Comparison of ENCODE assay signal across 21 cellular contexts in the genomic region with DNA sequence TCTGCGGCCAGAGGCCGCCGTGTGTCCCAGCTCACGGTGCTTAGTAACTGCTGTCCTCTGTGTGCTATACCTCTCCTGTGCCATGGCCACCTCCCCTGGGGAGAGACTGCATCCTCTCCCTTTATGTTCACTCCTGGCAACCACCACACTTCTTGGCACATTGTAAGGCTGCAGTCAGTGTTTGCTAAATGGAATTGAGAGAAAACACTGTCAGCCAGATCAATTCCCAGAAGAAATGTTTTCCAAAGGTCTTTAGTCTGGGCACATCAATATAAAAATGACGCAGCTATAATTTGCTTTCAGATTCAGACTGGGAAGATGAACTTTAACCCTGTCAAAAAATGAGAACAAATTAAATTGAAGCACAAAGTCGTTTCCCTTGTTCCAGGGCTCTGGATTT.
"Had no signal": no experiment of that assay in that cellular context is flagged by ENCODE, and none has a peak within 500 bp of the region (broad histone marks: within the 10 kb centered on the region; RNA-seq: fewer than 3 reads in every experiment).

No MANE protein-coding gene starts in this region.

- H3K4me3 ChIP-seq: esophagus squamous epithelium, gastrocnemius medialis, pancreas, stomach, suprapubic skin, uterus had no signal

- H3K36me3 ChIP-seq: esophagus squamous epithelium, gastrocnemius medialis, pancreas, stomach, suprapubic skin, uterus had no signal

- H3K9me3 ChIP-seq: esophagus squamous epithelium, gastrocnemius medialis, pancreas, stomach, suprapubic skin, uterus had no signal

- ATAC-seq: activated CD8-positive, alpha-beta T cell treated with anti-CD3 and anti-CD28 coated beads, Interleukin-2, amount 10 ng/mL, durations not matched to agents 7 days and 5 days; activated naive CD4-positive, alpha-beta T cell treated with anti-CD3 and anti-CD28 coated beads, Interleukin-2, amount 50 U/mL, for 72 hours; activated T-helper 17 cell treated with anti-CD3 and anti-CD28 coated beads, Interleukin-2, amount 50 U/mL, for 72 hours; gastrocnemius medialis; natural killer cell treated with Interleukin-12 subunit alpha and Interleukin-12 subunit beta and Interleukin-15 and Interleukin-18, amount 100 ng/mL, for 72 hours; right cardiac atrium; stimulated activated effector memory CD8-positive, alpha-beta T cell treated with anti-CD3 and anti-CD28 coated beads, Interleukin-12 subunit alpha, Interleukin-12 subunit beta, amount 100 ng/mL, for 72 hours had no signal

- DNase-seq: activated CD4-positive, alpha-beta T cell treated with anti-CD3 and anti-CD28 coated beads, Interleukin-2, amount 10 ng/mL, durations not matched to agents 7 days and 5 days; activated CD4-positive, CD25-positive, alpha-beta regulatory T cell treated with anti-CD3 and anti-CD28 coated beads, Interleukin-2, amount 50 U/mL, for 72 hours; activated CD8-positive, alpha-beta T cell treated with anti-CD3 and anti-CD28 coated beads, Interleukin-2, amount 10 ng/mL, durations not matched to agents 7 days and 5 days; activated T-cell treated with anti-CD3 and anti-CD28 coated beads, Interleukin-2, amount 50 U/mL, for 24 hours; cerebellar nuclear complex; cortex of kidney; esophagus squamous epithelium; gastrocnemius medialis; hippocampal formation; right cardiac atrium; stimulated activated CD4-positive, alpha-beta T cell treated with anti-CD3 and anti-CD28 coated beads, Interleukin-1b, Interleukin-23, amount 100 ng/mL, for 48 hours; stomach; trophoblast cell; uterus had no signal

- H3K4me1 ChIP-seq: uterus had no signal

- H3K27ac ChIP-seq: esophagus squamous epithelium, gastrocnemius medialis, stomach, suprapubic skin, uterus, VCaP had no signal

- H3K27me3 ChIP-seq: gastrocnemius medialis, pancreas, uterus had no signal

- FAIRE-seq: pancreas had no signal
